In genomic region chr16:48913384-48913783, GRCh38 we compare ENCODE assay signal across 36 cellular contexts.
DNase-seq lines count a peak whose midpoint lies in the region; ATAC-seq, FAIRE-seq and TF ChIP-seq lines count a peak whose summit lies in the region.
"Had no signal": no experiment of that assay in that cellular context is flagged by ENCODE, and none has a peak within 500 bp of the region (broad histone marks: within the 10 kb centered on the region; RNA-seq: fewer than 3 reads in every experiment).

No MANE protein-coding gene starts in this region.

- no peaks in the 10 kb centered on the region for H3K79me1 ChIP-seq in H1 (ENCODE audit: low read depth, low read length)

- no peak overlapping the region for H3K4ac ChIP-seq in H1 (replicated peaks; ENCODE audit: insufficient read length, low read depth, low read length)

- H3K36me3 Mint-ChIP-seq in endothelial cell (ENCODE audit: low read depth, unreplicated experiment): no peaks in the 10 kb centered on the region
- no peaks in the 10 kb centered on the region for H3K36me3 Mint-ChIP-seq in activated CD8-positive, alpha-beta T cell treated with anti-CD3 and anti-CD28 coated beads, Interleukin-2, amount 10 ng/mL, durations not matched to agents 7 days and 5 days (ENCODE audit: low read depth)
- H3K36me3 Mint-ChIP-seq: CD14-positive monocyte; CD4-positive, alpha-beta memory T cell; CD4-positive, CD25-positive, alpha-beta regulatory T cell; CD8-positive, alpha-beta memory T cell; CD8-positive, alpha-beta T cell had no signal

- TF ChIP-seq CTCF in HepG2 (CRISPR knock-in tag; IDR thresholded peaks at IDR 0.05) (no peak), right lobe of liver (IDR thresholded peaks at IDR 0.05) (no peak), H1 (IDR thresholded peaks at IDR 0.05; ENCODE audit: control extremely low read depth in 1 of 3, insufficient read depth in 1 of 3, low read depth in 1 of 3, low read length in 3 of 3) (no peak), endothelial cell (IDR thresholded peaks at IDR 0.05; ENCODE audit: unreplicated experiment) (no peak), neural cell (IDR thresholded peaks at IDR 0.05; ENCODE audit: poor library complexity, severe bottlenecking) (no peak), esophagus squamous epithelium (IDR thresholded peaks at IDR 0.05) (no peak)

- CTCF ChIA-PET in HepG2 (lab: Yijun Ruan, JAX; ENCODE audit: low intra/inter-chr PET ratio, low total read pairs): no interaction called here
- CTCF ChIA-PET in H1 (lab: Charles Lee; ENCODE audit: partially characterized antibody): interaction anchor here (0.8 to 1.4 kb wide), 4 partner anchors 12 to 436 kb away, joined by 3 to 5 read pairs (median 3); no protein-coding TSS in a partner anchor
- CTCF ChIA-PET in activated CD8-positive, alpha-beta T cell treated with anti-CD3 and anti-CD28 coated beads, Interleukin-2, amount 10 ng/mL, durations not matched to agents 7 days and 5 days (lab: Charles Lee): no interaction called here

- no peak overlapping the region for H3K18ac ChIP-seq in H1 (ENCODE audit: extremely low read depth, low read length)

- WGBS in HepG2 (ENCODE audit: low lambda C conversion rate): under 1% methylated on average over 4 of the region's 4 CpGs
- WGBS in right lobe of liver (ENCODE audit: insufficient coverage, low coverage, low lambda C conversion rate, missing lambda C conversion rate): 28% methylated on average over 4 of the region's 4 CpGs
- WGBS in H1 (ENCODE audit: extremely low coverage in 1 of 2, insufficient coverage in 1 of 2, insufficient read length in 1 of 2, insufficient replicate concordance in 2 of 2, low coverage in 1 of 2, low lambda C conversion rate in 2 of 2, missing lambda C conversion rate in 1 of 2), 2 experiments: 90% methylated on average over 4 of the region's 4 CpGs; no CpG with 5 or more reads in 1 of the 2 experiments
- 45 to 46% methylated on average over 4 of the region's 4 CpGs for WGBS in esophagus squamous epithelium, 2 donors

- no peak overlapping the region for H3K4me3 Mint-ChIP-seq in endothelial cell (ENCODE audit: unreplicated experiment)
- H3K4me3 Mint-ChIP-seq in activated CD8-positive, alpha-beta T cell treated with anti-CD3 and anti-CD28 coated beads, Interleukin-2, amount 10 ng/mL, durations not matched to agents 7 days and 5 days: no peak overlapping the region
- H3K4me3 Mint-ChIP-seq: B cell; CD14-positive monocyte; CD4-positive, alpha-beta memory T cell; CD4-positive, alpha-beta T cell; CD4-positive, CD25-positive, alpha-beta regulatory T cell; CD8-positive, alpha-beta memory T cell; CD8-positive, alpha-beta T cell had no signal

- ATAC-seq in HepG2: peak; percentile 74
- no peak for ATAC-seq in right lobe of liver
- no peak for ATAC-seq in activated CD8-positive, alpha-beta T cell treated with anti-CD3 and anti-CD28 coated beads, Interleukin-2, amount 10 ng/mL, durations not matched to agents 7 days and 5 days
- ATAC-seq: A549; CD8-positive, alpha-beta T cell had no signal

- POLR2A ChIA-PET in HepG2 (lab: Yijun Ruan, JAX) (no interaction called here), H1 (lab: Charles Lee; ENCODE audit: partially characterized antibody) (no interaction called here)
- POLR2A ChIA-PET in activated CD8-positive, alpha-beta T cell treated with anti-CD3 and anti-CD28 coated beads, Interleukin-2, amount 10 ng/mL, durations not matched to agents 7 days and 5 days (lab: Charles Lee): no interaction called here

- no peaks in the 10 kb centered on the region for H3K9me2 ChIP-seq in neural cell (ENCODE audit: insufficient read depth, low read length)

- H3F3A ChIP-seq in neural cell (ENCODE audit: insufficient read depth, low read length, poor library complexity, severe bottlenecking): no peaks in the 10 kb centered on the region

- peaks cover 5% of the 10 kb centered on the region for H3K27me3 Mint-ChIP-seq in endothelial cell (ENCODE audit: unreplicated experiment)
- H3K27me3 Mint-ChIP-seq in activated CD8-positive, alpha-beta T cell treated with anti-CD3 and anti-CD28 coated beads, Interleukin-2, amount 10 ng/mL, durations not matched to agents 7 days and 5 days (ENCODE audit: low read depth): no peaks in the 10 kb centered on the region
- H3K27me3 Mint-ChIP-seq: B cell; CD4-positive, alpha-beta memory T cell; CD4-positive, CD25-positive, alpha-beta regulatory T cell had no signal

- H3K4me1 ChIP-seq in HepG2 (ENCODE audit: insufficient read depth, low read length) (peaks cover 13% of the 10 kb centered on the region), right lobe of liver (no peaks in the 10 kb centered on the region), H1 (replicated peaks in 1 of 4; ENCODE audit: control insufficient read depth in 3 of 4, insufficient read depth in 4 of 4, low read length in 3 of 4) (peaks cover 0 to 4% (median under 1%) of the 10 kb centered on the region in 4 experiments; a peak in 1 of 7 replicates), esophagus squamous epithelium (no peaks in the 10 kb centered on the region)
- H3K4me1 ChIP-seq: A549, BE2C, BLaER1 had no signal

- H3K4me2 ChIP-seq in HepG2 (ENCODE audit: low read depth, low read length): peak overlapping the region; percentile 12; the same call in 1 of the 2 replicates
- no peak overlapping the region for H3K4me2 ChIP-seq in H1 (ENCODE audit: insufficient read depth in 1 of 2, low read depth in 2 of 2, low read length in 2 of 2)
- no peak overlapping the region for H3K4me2 ChIP-seq in neural cell (ENCODE audit: low read length)
- H3K4me2 ChIP-seq: A549; BLaER1; BLaER1 treated with 17β-estradiol and CSF1 and Interleukin-3, amounts not matched to agents 10 nM and 100 nM had no signal

- no TSS peak for BruUV-seq in HepG2 (replicated peaks; lab: Mats Ljungman, UMichigan)

- peak overlapping the region; percentile 81; the same call in 1 of the 2 replicates for H2BK5ac ChIP-seq in H1 (ENCODE audit: low read depth, low read length)

- H2BK20ac ChIP-seq in H1 (ENCODE audit: low read length): no peak overlapping the region

- DNase-seq in HepG2 (ENCODE audit: low spot score): peak; percentile 39
- DNase-seq in right lobe of liver: no peak
- DNase-seq in H1 (ENCODE audit: low read depth in 1 of 2, low spot score in 2 of 2): no peak
- no peak for DNase-seq in endothelial cell (ENCODE audit: low spot score)
- no peak for DNase-seq in stimulated activated CD4-positive, alpha-beta T cell treated with anti-CD3 and anti-CD28 coated beads, Interleukin-2, amount 100 ng/mL, for 24 hours
- no peak for DNase-seq in activated CD8-positive, alpha-beta T cell treated with anti-CD3 and anti-CD28 coated beads, Interleukin-2, amount 10 ng/mL, durations not matched to agents 7 days and 5 days
- DNase-seq in esophagus squamous epithelium (lab: John Stamatoyannopoulos, UW): no peak
- DNase-seq: 8988T; ACHN; AML-193; BE2C; Caco-2; Calu3; CD4-positive, alpha-beta memory T cell; CD4-positive, alpha-beta T cell; CD4-positive, CD25-positive, alpha-beta regulatory T cell; CD8-positive, alpha-beta memory T cell; CD8-positive, alpha-beta T cell; COR-L47; DMS 273 treated with DMSO at 0.1 percent for 48 hours; DMS153; DMS53; DMS79; DMS79 treated with DMSO at 0.1 percent for 48 hours; DND-41; EL had no signal

- H2BK12ac ChIP-seq in H1 (ENCODE audit: low read depth, low read length): peak overlapping the region; percentile 92

- peaks cover 10% of the 10 kb centered on the region for H3K4me1 Mint-ChIP-seq in endothelial cell (ENCODE audit: unreplicated experiment)
- no peaks in the 10 kb centered on the region for H3K4me1 Mint-ChIP-seq in activated CD8-positive, alpha-beta T cell treated with anti-CD3 and anti-CD28 coated beads, Interleukin-2, amount 10 ng/mL, durations not matched to agents 7 days and 5 days (ENCODE audit: low read depth)
- H3K4me1 Mint-ChIP-seq: B cell; CD14-positive monocyte; CD4-positive, alpha-beta memory T cell; CD4-positive, CD25-positive, alpha-beta regulatory T cell; CD8-positive, alpha-beta memory T cell had no signal

- H3K56ac ChIP-seq in H1 (replicated peaks; ENCODE audit: insufficient read length, low read depth, low read length): no peak overlapping the region

- H3K27me3 ChIP-seq in HepG2 (ENCODE audit: control insufficient read depth in 1 of 2, insufficient read depth in 2 of 2, low read length in 2 of 2) (no peaks in the 10 kb centered on the region; a peak in 1 of 5 replicates), right lobe of liver (no peaks in the 10 kb centered on the region), H1 (replicated peaks in 1 of 4; ENCODE audit: control insufficient read depth in 3 of 4, extremely low read depth in 1 of 4, insufficient read depth in 3 of 4, low read length in 3 of 4) (no peaks in the 10 kb centered on the region), neural cell (ENCODE audit: insufficient read depth, low read depth, low read length) (no peaks in the 10 kb centered on the region), esophagus squamous epithelium (no peaks in the 10 kb centered on the region)
- H3K27me3 ChIP-seq: BE2C; BLaER1; BLaER1 treated with 17β-estradiol and CSF1 and Interleukin-3, amounts not matched to agents 10 nM and 100 nM had no signal

- no peaks in the 10 kb centered on the region for H3K23me2 ChIP-seq in H1 (ENCODE audit: low read depth, low read length)

- in situ Hi-C loops in HepG2 (cut with HindIII; ENCODE audit: extremely low pct_ligation_motif_present, low pct_unique_long_range_greater_than_20kb): no loop called here

- no peak overlapping the region for H3K23ac ChIP-seq in H1 (ENCODE audit: insufficient read length)

- no peak for TF ChIP-seq RAD21 in HepG2 (CRISPR knock-in tag; IDR thresholded peaks at IDR 0.05)
- no peak for TF ChIP-seq RAD21 in H1 (IDR thresholded peaks at IDR 0.05 in 1 of 2, conservative IDR thresholded peaks at IDR 0.05 in 1 of 2; ENCODE audit: low read depth in 2 of 2, low read length in 2 of 2)
- no peak for TF ChIP-seq RAD21 in neural cell (conservative IDR thresholded peaks at IDR 0.05)

- H3K4me3 ChIP-seq in HepG2 (replicated peaks in 1 of 3; ENCODE audit: insufficient read depth in 1 of 3, low read depth in 2 of 3, low read length in 3 of 3) (no peak overlapping the region), right lobe of liver (no peak overlapping the region), H1 (ENCODE audit: extremely low read depth in 1 of 4, insufficient read depth in 2 of 4, low read depth in 3 of 4, low read length in 4 of 4) (no peak overlapping the region), neural cell (ENCODE audit: low read length) (peak overlapping the region; percentile 40), esophagus squamous epithelium (no peak overlapping the region)
- H3K4me3 ChIP-seq: A549; BLaER1; BLaER1 treated with 17β-estradiol and CSF1 and Interleukin-3, amounts not matched to agents 10 nM and 100 nM had no signal

- no peaks in the 10 kb centered on the region for H3K36me3 ChIP-seq in HepG2 (replicated peaks in 1 of 2; ENCODE audit: control insufficient read depth in 1 of 2, insufficient read depth in 2 of 2, low read length in 2 of 2)
- H3K36me3 ChIP-seq in right lobe of liver: no peaks in the 10 kb centered on the region
- no peaks in the 10 kb centered on the region for H3K36me3 ChIP-seq in H1 (ENCODE audit: control insufficient read depth in 2 of 4, insufficient read depth in 4 of 4, low read length in 3 of 4)
- no peaks in the 10 kb centered on the region for H3K36me3 ChIP-seq in neural cell (ENCODE audit: insufficient read depth, low read length)
- no peaks in the 10 kb centered on the region for H3K36me3 ChIP-seq in esophagus squamous epithelium
- H3K36me3 ChIP-seq: BE2C; BLaER1; BLaER1 treated with 17β-estradiol and CSF1 and Interleukin-3, amounts not matched to agents 10 nM and 100 nM had no signal

- 0 out of 2 replicates have a peak overlapping the region, but pooled peaks have one; percentile 41 for H2AK5ac ChIP-seq in H1 (ENCODE audit: low read depth, low read length)

- H2BK15ac ChIP-seq in H1 (ENCODE audit: low read length): no peak overlapping the region

- no peak overlapping the region for H4K5ac ChIP-seq in H1 (ENCODE audit: insufficient read length, low read depth, low read length)

- no peak overlapping the region for H2AFZ ChIP-seq in HepG2 (ENCODE audit: low read length)
- no peak overlapping the region for H2AFZ ChIP-seq in H1 (ENCODE audit: low read length)
- no peak overlapping the region for H2AFZ ChIP-seq in neural cell (ENCODE audit: low read depth, low read length)

- no peak overlapping the region for H4K91ac ChIP-seq in H1 (replicated peaks; ENCODE audit: insufficient read length, low read length)

- H3K27ac ChIP-seq in HepG2 (ENCODE audit: extremely low read length, insufficient read depth, low read length) (no peak overlapping the region), right lobe of liver (no peak overlapping the region), H1 (ENCODE audit: low read depth, low read length) (no peak overlapping the region; the same call in 1 of the 2 replicates), neural cell (ENCODE audit: low read length) (peak overlapping the region; percentile 68), esophagus squamous epithelium (no peak overlapping the region)
- H3K27ac ChIP-seq: 22Rv1; A549; BLaER1; BLaER1 treated with 17β-estradiol and CSF1 and Interleukin-3, amounts not matched to agents 10 nM and 100 nM; C4-2B had no signal

- H4K8ac ChIP-seq in H1 (ENCODE audit: extremely low read depth, insufficient read depth, low read length): no peak overlapping the region

- TF ChIP-seq POLR2A in HepG2 (IDR thresholded peaks at IDR 0.05; ENCODE audit: insufficient read depth in 1 of 2, low read depth in 2 of 2, low read length in 2 of 2): no peak
- TF ChIP-seq POLR2A in right lobe of liver (IDR thresholded peaks at IDR 0.05): no peak
- TF ChIP-seq POLR2A in H1 (IDR thresholded peaks at IDR 0.05; ENCODE audit: control extremely low read depth in 1 of 2, low read depth in 2 of 2, low read length in 2 of 2): no peak
- no peak for TF ChIP-seq POLR2A in esophagus squamous epithelium (IDR thresholded peaks at IDR 0.05)

- H3K9ac ChIP-seq in HepG2 (ENCODE audit: insufficient read depth, low read depth, low read length) (no peak overlapping the region), H1 (replicated peaks in 1 of 4; ENCODE audit: extremely low read depth in 1 of 4, low read depth in 3 of 4, low read length in 3 of 4) (no peak overlapping the region), neural cell (ENCODE audit: low read length) (peak overlapping the region; percentile 1)
- H3K9ac ChIP-seq: BLaER1; BLaER1 treated with 17β-estradiol and CSF1 and Interleukin-3, amounts not matched to agents 10 nM and 100 nM had no signal

- peak overlapping the region; percentile 62 for H3K27ac Mint-ChIP-seq in endothelial cell (ENCODE audit: unreplicated experiment)
- H3K27ac Mint-ChIP-seq in activated CD8-positive, alpha-beta T cell treated with anti-CD3 and anti-CD28 coated beads, Interleukin-2, amount 10 ng/mL, durations not matched to agents 7 days and 5 days: no peak overlapping the region
- H3K27ac Mint-ChIP-seq: B cell; CD14-positive monocyte; CD4-positive, alpha-beta T cell; CD4-positive, CD25-positive, alpha-beta regulatory T cell; CD8-positive, alpha-beta memory T cell; CD8-positive, alpha-beta T cell had no signal

- TF ChIP-seq EP300 in HepG2 (IDR thresholded peaks at IDR 0.05; ENCODE audit: low read depth in 2 of 2, low read length in 2 of 2): no peak
- no peak for TF ChIP-seq EP300 in HepG2 (CRISPR knock-in tag; IDR thresholded peaks at IDR 0.05; ENCODE audit: borderline replicate concordance)
- TF ChIP-seq EP300 in H1 (IDR thresholded peaks at IDR 0.05; ENCODE audit: borderline replicate concordance in 1 of 2, low read depth in 2 of 2, low read length in 2 of 2): no peak
- no peak for TF ChIP-seq EP300 in neural cell (conservative IDR thresholded peaks at IDR 0.05; ENCODE audit: poor library complexity, severe bottlenecking)

- no peak for FAIRE-seq in HepG2 (lab: Jason Lieb, UNC)
- FAIRE-seq in H1 (lab: Jason Lieb, UNC): no peak
- FAIRE-seq: A204.1, A549, D721Med had no signal

- no peak overlapping the region for H2BK120ac ChIP-seq in H1 (replicated peaks; ENCODE audit: low read depth, low read length)

- intact Hi-C loops in HepG2 (cut with micrococcal nuclease; ENCODE audit: unreplicated experiment) (no loop called here), right lobe of liver (cut with DNase I) (no loop called here), esophagus squamous epithelium (cut with DNase I) (no loop called here)

- no peak overlapping the region for H3K14ac ChIP-seq in H1 (ENCODE audit: insufficient read length)

- H3K9me3 ChIP-seq in HepG2 (ENCODE audit: low read length) (no peaks in the 10 kb centered on the region), right lobe of liver (no peaks in the 10 kb centered on the region), H1 (ENCODE audit: insufficient read depth in 2 of 2, low read depth in 1 of 2, low read length in 1 of 2) (no peaks in the 10 kb centered on the region), neural cell (ENCODE audit: low read length) (no peaks in the 10 kb centered on the region), esophagus squamous epithelium (no peaks in the 10 kb centered on the region)
- H3K9me3 ChIP-seq: A549; BE2C; BLaER1; BLaER1 treated with 17β-estradiol and CSF1 and Interleukin-3, amounts not matched to agents 10 nM and 100 nM; Caco-2 had no signal

- no peaks in the 10 kb centered on the region for H4K20me1 ChIP-seq in HepG2 (ENCODE audit: insufficient read depth, low read length)
- no peaks in the 10 kb centered on the region for H4K20me1 ChIP-seq in H1 (replicated peaks in 1 of 2; ENCODE audit: control insufficient read depth in 1 of 2, insufficient read depth in 2 of 2, low read length in 2 of 2)
- H4K20me1 ChIP-seq in neural cell (ENCODE audit: insufficient read depth): no peaks in the 10 kb centered on the region
- H4K20me1 ChIP-seq: BLaER1; BLaER1 treated with 17β-estradiol and CSF1 and Interleukin-3, amounts not matched to agents 10 nM and 100 nM had no signal

- no peaks in the 10 kb centered on the region for H3K79me2 ChIP-seq in HepG2 (ENCODE audit: insufficient read depth, low read length)
- H3K79me2 ChIP-seq in H1 (ENCODE audit: control insufficient read depth in 1 of 2, insufficient read depth in 2 of 2, low read length in 2 of 2): no peaks in the 10 kb centered on the region
- no peaks in the 10 kb centered on the region for H3K79me2 ChIP-seq in neural cell (replicated peaks; ENCODE audit: insufficient read depth, low read length)

- H3K9me3 Mint-ChIP-seq in endothelial cell (ENCODE audit: unreplicated experiment): no peaks in the 10 kb centered on the region
- no peaks in the 10 kb centered on the region for H3K9me3 Mint-ChIP-seq in activated CD8-positive, alpha-beta T cell treated with anti-CD3 and anti-CD28 coated beads, Interleukin-2, amount 10 ng/mL, durations not matched to agents 7 days and 5 days (ENCODE audit: insufficient read depth)
- H3K9me3 Mint-ChIP-seq: CD4-positive, alpha-beta T cell had no signal

Comparison
In these comparisons a context has a peak if more than half of its experiments do, and no peak if none do; other contexts are left out.
1. Of the 41 proteins assayed by ChIP-seq in both HepG2 and H1: peak only in HepG2: HDAC2; only in H1: none; in both: none; in neither: 39; mixed calls (peak in some experiments, not most) for 1.